28 cellular contexts compared by ENCODE assay signal in genomic region chr5:82204567-82204966, GRCh38.
"Had no signal": no experiment of that assay in that cellular context is flagged by ENCODE, and none has a peak within 500 bp of the region (broad histone marks: within the 10 kb centered on the region; RNA-seq: fewer than 3 reads in every experiment).

No MANE protein-coding gene starts in this region.

- H3K27me3 ChIP-seq: neutrophil, pancreas, spleen, suprapubic skin, testis, tibial artery, transverse colon, upper lobe of right lung, uterus had no signal

- H3K27ac ChIP-seq: neutrophil, pancreas, psoas muscle, skin epidermis, spleen, suprapubic skin, testis, tibial artery, transverse colon, upper lobe of right lung, uterus had no signal

- H3K4me3 ChIP-seq: pancreas, psoas muscle, skin epidermis, smooth muscle cell, spleen, suprapubic skin, testis, tibial artery, transverse colon, upper lobe of right lung, uterus had no signal

- DNase-seq: naive thymus-derived CD8-positive, alpha-beta T cell; nephron progenitor cell; nucleus accumbens; pancreas; psoas muscle; right cardiac atrium; spleen; stimulated activated CD4-positive, alpha-beta T cell treated with anti-CD3 and anti-CD28 coated beads, Interleukin-12 subunit alpha, Interleukin-12 subunit beta, amount 100 ng/mL, for 4 hours; stimulated activated CD4-positive, alpha-beta T cell treated with anti-CD3 and anti-CD28 coated beads, Interleukin-1b, Interleukin-23, amount 100 ng/mL, for 48 hours; stimulated activated CD4-positive, alpha-beta T cell treated with anti-CD3 and anti-CD28 coated beads, Interleukin-4, amount 100 ng/mL, for 1 hour; stimulated activated CD4-positive, alpha-beta T cell treated with anti-CD3 and anti-CD28 coated beads, Interleukin-4, amount 100 ng/mL, for 4 hours; stimulated activated CD8-positive, alpha-beta memory T cell treated with anti-CD3 and anti-CD28 coated beads, Interleukin-4, amount 100 ng/mL, for 48 hours; stimulated activated naive CD4-positive, alpha-beta T cell; stimulated activated naive CD8-positive, alpha-beta T cell treated with anti-CD3 and anti-CD28 coated beads, Interleukin-15, amount 100 ng/mL, for 72 hours; stimulated activated naive CD8-positive, alpha-beta T cell treated with anti-CD3 and anti-CD28 coated beads, Interleukin-15, Interleukin-2, amounts not matched to agents 100 U/mL and 50 U/mL, for 24 hours; substantia nigra; testis; tibial artery; transverse colon; upper lobe of right lung; uterus had no signal

- H3K4me2 ChIP-seq: smooth muscle cell had no signal

- H3K9me3 ChIP-seq: neutrophil, pancreas, psoas muscle, spleen, suprapubic skin, testis, tibial artery, transverse colon, upper lobe of right lung, uterus had no signal

- H3K4me1 ChIP-seq: pancreas, psoas muscle, spleen, suprapubic skin, testis, tibial artery, transverse colon, upper lobe of right lung, uterus had no signal

- ATAC-seq: naive thymus-derived CD8-positive, alpha-beta T cell; natural killer cell treated with Interleukin-12 subunit alpha and Interleukin-12 subunit beta and Interleukin-15 and Interleukin-18, amount 100 ng/mL, for 72 hours; pancreas; psoas muscle; right cardiac atrium; sciatic nerve; stimulated activated memory B cell treated with anti-CD40 and anti-IgM and Interleukin-4, amounts not matched to agents 10 μg/mL and 1 μg/mL and 100 μg/mL, for 72 hours; stimulated activated naive CD8-positive, alpha-beta T cell treated with anti-CD3 and anti-CD28 coated beads, Interleukin-15, amount 100 ng/mL, for 72 hours; stimulated activated naive CD8-positive, alpha-beta T cell treated with anti-CD3 and anti-CD28 coated beads, Interleukin-15, Interleukin-2, amounts not matched to agents 100 U/mL and 50 U/mL, for 24 hours; upper lobe of right lung had no signal

- H3K36me3 ChIP-seq: neutrophil, pancreas, spleen, suprapubic skin, tibial artery, transverse colon, upper lobe of right lung, uterus had no signal

- FAIRE-seq: pancreas had no signal
